22 cellular contexts compared by ENCODE assay signal in genomic region chr7:128402346-128402745, GRCh38. TPM values are rescaled to one million over a fixed set of nuclear protein-coding genes. Genes with fewer than 3 reads are reported as not detected.
A peak's percentile ranks its signal among the peaks of the same experiment; 100 is the strongest.
DNase-seq lines count a peak whose midpoint lies in the region; ATAC-seq and TF ChIP-seq lines count a peak whose summit lies in the region.
"Had no signal": no experiment of that assay in that cellular context is flagged by ENCODE, and none has a peak within 500 bp of the region (broad histone marks: within the 10 kb centered on the region; RNA-seq: fewer than 3 reads in every experiment).

No MANE protein-coding gene starts in this region.

- no peak for ATAC-seq in activated naive CD8-positive, alpha-beta T cell treated with anti-CD3 and anti-CD28 coated beads, Interleukin-2, amount 50 U/mL, for 24 hours
- ATAC-seq in activated T-helper 17 cell treated with anti-CD3 and anti-CD28 coated beads, Interleukin-2, amount 50 U/mL, for 72 hours (replicated peaks): no peak
- no peak for ATAC-seq in Right ventricle myocardium inferior
- no peak for ATAC-seq in left lung
- ATAC-seq in PC-3: no peak
- ATAC-seq: HCT116, SK-N-SH treated with all-trans-retinoic acid at 6 μM for 48 hours had no signal

- H3K27ac ChIP-seq in left lung (no peak overlapping the region), PC-3 (ENCODE audit: low read length) (no peak overlapping the region)
- H3K27ac ChIP-seq: HL-60 had no signal

- H3K4me1 ChIP-seq in left lung (peaks cover 14 to 35% of the 10 kb centered on the region in 2 donors), PC-3 (ENCODE audit: insufficient read depth, low read length) (peaks cover 12% of the 10 kb centered on the region)

- no peak overlapping the region for H3K9ac ChIP-seq in PC-3 (ENCODE audit: low read length)

- H3K27me3 ChIP-seq in left lung: no peaks in the 10 kb centered on the region
- H3K27me3 ChIP-seq in PC-3 (ENCODE audit: low read length): no peaks in the 10 kb centered on the region

- H3K79me2 ChIP-seq in PC-3 (ENCODE audit: low read length): peaks cover 31% of the 10 kb centered on the region

- CTCF ChIA-PET in PC-3 (lab: Charles Lee): no interaction called here

- DNase-seq in activated naive CD8-positive, alpha-beta T cell treated with anti-CD3 and anti-CD28 coated beads for 36 hours: no peak
- no peak for DNase-seq in activated naive CD8-positive, alpha-beta T cell treated with anti-CD3 and anti-CD28 coated beads, Interleukin-2, amount 50 U/mL, for 24 hours
- peak; percentile 38 to 67 for DNase-seq in lung microvascular endothelial cell (ENCODE audit: low read depth in 2 of 2)
- DNase-seq in Right ventricle myocardium inferior (ENCODE audit: missing footprints): no peak
- no peak for DNase-seq in left lung
- no peak for DNase-seq in PC-3
- DNase-seq: ACHN, C1 segment of cervical spinal cord, DND-41, GOT3, Kasumi-1, NCI-H1092 treated with DMSO at 0.1 percent for 48 hours, NCI-H146, NCI-H2081, NCI-H2171 treated with DMSO at 0.1 percent for 48 hours, NCI-H446, SIG-M5 had no signal

- H3K27ac Mint-ChIP-seq in activated naive CD8-positive, alpha-beta T cell treated with anti-CD3 and anti-CD28 coated beads for 36 hours: peak overlapping the region; percentile 16
- no peak overlapping the region for H3K27ac Mint-ChIP-seq in activated naive CD8-positive, alpha-beta T cell treated with anti-CD3 and anti-CD28 coated beads, Interleukin-2, amount 50 U/mL, for 24 hours
- peak overlapping the region; percentile 63 for H3K27ac Mint-ChIP-seq in activated T-helper 17 cell treated with anti-CD3 and anti-CD28 coated beads, Interleukin-2, amount 50 U/mL, for 72 hours

- no peaks in the 10 kb centered on the region for H3F3A ChIP-seq in PC-3 (ENCODE audit: low read length, unreplicated experiment)

- H3K27me3 Mint-ChIP-seq in activated naive CD8-positive, alpha-beta T cell treated with anti-CD3 and anti-CD28 coated beads for 36 hours: no peaks in the 10 kb centered on the region
- no peaks in the 10 kb centered on the region for H3K27me3 Mint-ChIP-seq in activated naive CD8-positive, alpha-beta T cell treated with anti-CD3 and anti-CD28 coated beads, Interleukin-2, amount 50 U/mL, for 24 hours
- no peaks in the 10 kb centered on the region for H3K27me3 Mint-ChIP-seq in activated T-helper 17 cell treated with anti-CD3 and anti-CD28 coated beads, Interleukin-2, amount 50 U/mL, for 72 hours

- TF ChIP-seq CTCF in left lung (IDR thresholded peaks at IDR 0.05): no peak
- TF ChIP-seq CTCF in PC-3 (conservative IDR thresholded peaks at IDR 0.05; ENCODE audit: low read depth, low read length): no peak

- H3K36me3 ChIP-seq in left lung (peaks cover 0 to 61% of the 10 kb centered on the region in 2 donors), PC-3 (ENCODE audit: low read depth, low read length) (peaks cover 35% of the 10 kb centered on the region)

- H3K4me3 ChIP-seq in left lung (no peak overlapping the region), PC-3 (ENCODE audit: low read length) (no peak overlapping the region)

- no peak overlapping the region for H3K4me2 ChIP-seq in PC-3 (ENCODE audit: low read length)

- no peak overlapping the region for H2AFZ ChIP-seq in PC-3 (ENCODE audit: low read length)

- POLR2A ChIA-PET in PC-3 (lab: Charles Lee; ENCODE audit: unreplicated experiment): no interaction called here

- H3K9me3 Mint-ChIP-seq in activated naive CD8-positive, alpha-beta T cell treated with anti-CD3 and anti-CD28 coated beads for 36 hours: no peaks in the 10 kb centered on the region
- no peaks in the 10 kb centered on the region for H3K9me3 Mint-ChIP-seq in activated naive CD8-positive, alpha-beta T cell treated with anti-CD3 and anti-CD28 coated beads, Interleukin-2, amount 50 U/mL, for 24 hours
- H3K9me3 Mint-ChIP-seq in activated T-helper 17 cell treated with anti-CD3 and anti-CD28 coated beads, Interleukin-2, amount 50 U/mL, for 72 hours: no peaks in the 10 kb centered on the region

- H3K4me1 Mint-ChIP-seq in activated naive CD8-positive, alpha-beta T cell treated with anti-CD3 and anti-CD28 coated beads for 36 hours: peaks cover 26% of the 10 kb centered on the region
- H3K4me1 Mint-ChIP-seq in activated naive CD8-positive, alpha-beta T cell treated with anti-CD3 and anti-CD28 coated beads, Interleukin-2, amount 50 U/mL, for 24 hours: peaks cover 24% of the 10 kb centered on the region
- H3K4me1 Mint-ChIP-seq in activated T-helper 17 cell treated with anti-CD3 and anti-CD28 coated beads, Interleukin-2, amount 50 U/mL, for 72 hours: peaks cover 23% of the 10 kb centered on the region

- no peaks in the 10 kb centered on the region for H3K9me2 ChIP-seq in PC-3 (replicated peaks; ENCODE audit: low read length)

- intact Hi-C loops in Right ventricle myocardium inferior (cut with DNase I): no loop called here
- intact Hi-C loops in left lung (cut with DNase I): no loop called here
- intact Hi-C loops in PC-3 (cut with micrococcal nuclease): no loop called here

- H4K20me1 ChIP-seq in PC-3 (ENCODE audit: low read length): peaks cover 10% of the 10 kb centered on the region; the same call in 1 of the 2 replicates

- no peak overlapping the region for H3K4me3 Mint-ChIP-seq in activated naive CD8-positive, alpha-beta T cell treated with anti-CD3 and anti-CD28 coated beads for 36 hours
- H3K4me3 Mint-ChIP-seq in activated naive CD8-positive, alpha-beta T cell treated with anti-CD3 and anti-CD28 coated beads, Interleukin-2, amount 50 U/mL, for 24 hours: no peak overlapping the region
- H3K4me3 Mint-ChIP-seq in activated T-helper 17 cell treated with anti-CD3 and anti-CD28 coated beads, Interleukin-2, amount 50 U/mL, for 72 hours: peak overlapping the region; percentile 87

- H3K9me3 ChIP-seq in left lung (no peaks in the 10 kb centered on the region), PC-3 (ENCODE audit: low read length) (no peaks in the 10 kb centered on the region)

- peaks cover 8% of the 10 kb centered on the region for H3K36me3 Mint-ChIP-seq in activated naive CD8-positive, alpha-beta T cell treated with anti-CD3 and anti-CD28 coated beads for 36 hours
- peaks cover 18% of the 10 kb centered on the region for H3K36me3 Mint-ChIP-seq in activated naive CD8-positive, alpha-beta T cell treated with anti-CD3 and anti-CD28 coated beads, Interleukin-2, amount 50 U/mL, for 24 hours (ENCODE audit: low read depth)
- peaks cover 71% of the 10 kb centered on the region for H3K36me3 Mint-ChIP-seq in activated T-helper 17 cell treated with anti-CD3 and anti-CD28 coated beads, Interleukin-2, amount 50 U/mL, for 72 hours (ENCODE audit: low read depth)

- no TSS peak for BruUV-seq in PC-3 (replicated peaks; lab: Mats Ljungman, UMichigan)

RNA-seq across cellular contexts. Expression of gene IMPDH1, which starts 7.4 kb away (rescaled TPM):
- 10 to 100 TPM; 71.0 to 73.9 TPM for total RNA-seq in activated naive CD8-positive, alpha-beta T cell treated with anti-CD3 and anti-CD28 coated beads for 36 hours
- total RNA-seq in activated T-helper 17 cell treated with anti-CD3 and anti-CD28 coated beads, Interleukin-2, amount 50 U/mL, for 72 hours: 10 to 100 TPM; 62.7 to 95.6 TPM
- 32.7 and 42.5 TPM in 2 replicates for total RNA-seq in lung microvascular endothelial cell
- total RNA-seq in Right ventricle myocardium inferior: 25.5 TPM
- 100 to 1,000 TPM in 1 of 2 donors, 10 to 100 TPM in 1; 60.6 to 106 TPM for total RNA-seq in left lung
- total RNA-seq in PC-3 (2014; rRNA removed): 128 and 142 TPM in 2 replicates

RNA-seq across cellular contexts. Expression of gene PRRT4, which starts 40.9 kb away (rescaled TPM):
- under 1 TPM; 0.18 to 0.27 TPM for total RNA-seq in activated naive CD8-positive, alpha-beta T cell treated with anti-CD3 and anti-CD28 coated beads for 36 hours
- under 1 TPM; 0.13 to 0.45 TPM for total RNA-seq in activated T-helper 17 cell treated with anti-CD3 and anti-CD28 coated beads, Interleukin-2, amount 50 U/mL, for 72 hours
- total RNA-seq in lung microvascular endothelial cell: not detected in 2 replicates
- 2.7 TPM for total RNA-seq in Right ventricle myocardium inferior
- under 1 TPM; 0.42 to 0.85 TPM for total RNA-seq in left lung
- total RNA-seq in PC-3 (2014; rRNA removed): 0.36 and 0.69 TPM in 2 replicates
- total RNA-seq: RPMI7951 had no signal

RNA-seq across cellular contexts. Expression of gene HILPDA, which starts 53.3 kb away (rescaled TPM):
- total RNA-seq in activated naive CD8-positive, alpha-beta T cell treated with anti-CD3 and anti-CD28 coated beads for 36 hours: 10 to 100 TPM; 72.3 to 72.8 TPM
- total RNA-seq in activated T-helper 17 cell treated with anti-CD3 and anti-CD28 coated beads, Interleukin-2, amount 50 U/mL, for 72 hours: 1,000 to 10,000 TPM in 1 of 2 donors, 10 to 100 TPM in 1; 72.9 to 1,213 TPM
- total RNA-seq in lung microvascular endothelial cell: 6.8 and 8.9 TPM in 2 replicates
- 5.9 TPM for total RNA-seq in Right ventricle myocardium inferior
- 10 to 100 TPM; 10.2 to 12.2 TPM for total RNA-seq in left lung
- total RNA-seq in PC-3 (2014; rRNA removed): 25.7 and 29.1 TPM in 2 replicates

RNA-seq across cellular contexts. Expression of gene RBM28, which starts 58.6 kb away (rescaled TPM):
- total RNA-seq in activated naive CD8-positive, alpha-beta T cell treated with anti-CD3 and anti-CD28 coated beads for 36 hours: 10 to 100 TPM; 80.2 to 81.8 TPM
- total RNA-seq in activated T-helper 17 cell treated with anti-CD3 and anti-CD28 coated beads, Interleukin-2, amount 50 U/mL, for 72 hours: 10 to 100 TPM; 30.4 to 46.6 TPM
- total RNA-seq in lung microvascular endothelial cell (4.1 and 4.6 TPM in 2 replicates), Right ventricle myocardium inferior (31.7 TPM), left lung (10 to 100 TPM; 21.5 to 37.5 TPM), PC-3 (2014; rRNA removed) (45.3 and 59.4 TPM in 2 replicates)

Comparison
In these comparisons a context has a peak if more than half of its experiments do, and no peak if none do; other contexts are left out.
1. DNase-seq: peak in lung microvascular endothelial cell (2 of 2); none in activated naive CD8-positive, alpha-beta T cell treated with anti-CD3 and anti-CD28 coated beads for 36 hours (single experiment), activated naive CD8-positive, alpha-beta T cell treated with anti-CD3 and anti-CD28 coated beads, Interleukin-2, amount 50 U/mL, for 24 hours (single experiment), Right ventricle myocardium inferior (single experiment), left lung (0 of 2) and PC-3 (single experiment).